21 cellular contexts compared by ENCODE assay signal in genomic region chr14:70394674-70395073, GRCh38. TPM values are rescaled to one million over a fixed set of nuclear protein-coding genes. Genes with fewer than 3 reads are reported as not detected.
"Had no signal": no experiment of that assay in that cellular context is flagged by ENCODE, and none has a peak within 500 bp of the region (broad histone marks: within the 10 kb centered on the region; RNA-seq: fewer than 3 reads in every experiment).

No MANE protein-coding gene starts in this region.

- H3K27ac ChIP-seq: colonic mucosa, esophagus squamous epithelium, gastrocnemius medialis, heart left ventricle, left lung, lower lobe of right lung had no signal

- H3K4me3 Mint-ChIP-seq: dendritic cell treated with granulocyte-macrophage colony-stimulating factor and Interleukin-4, amounts not matched to agents 40 ng/mL and 50 ng/mL, for 4 days; effector memory CD8-positive, alpha-beta T cell; endodermal cell; mesothelial cell of epicardium; naive B cell had no signal

- H3K9me3 Mint-ChIP-seq: dendritic cell treated with granulocyte-macrophage colony-stimulating factor and Interleukin-4, amounts not matched to agents 40 ng/mL and 50 ng/mL, for 4 days; effector memory CD8-positive, alpha-beta T cell had no signal

- H3K4me1 ChIP-seq: colonic mucosa, gastrocnemius medialis, heart left ventricle, left lung, lower lobe of right lung had no signal

- H3K27me3 Mint-ChIP-seq: dendritic cell treated with granulocyte-macrophage colony-stimulating factor and Interleukin-4, amounts not matched to agents 40 ng/mL and 50 ng/mL, for 4 days; effector memory CD8-positive, alpha-beta T cell; naive B cell had no signal

- H3K27ac Mint-ChIP-seq: dendritic cell treated with granulocyte-macrophage colony-stimulating factor and Interleukin-4, amounts not matched to agents 40 ng/mL and 50 ng/mL, for 4 days; effector memory CD8-positive, alpha-beta T cell; endodermal cell; mesothelial cell of epicardium; naive B cell had no signal

- ATAC-seq: effector memory CD8-positive, alpha-beta T cell; gastrocnemius medialis; heart left ventricle; left cardiac atrium; left lung; left ventricle myocardium superior; lower lobe of right lung; mucosa of descending colon had no signal

- H3K4me1 Mint-ChIP-seq: mesothelial cell of epicardium had no signal

- H3K4me3 ChIP-seq: colonic mucosa, esophagus squamous epithelium, gastrocnemius medialis, heart left ventricle, left lung, lower lobe of right lung, mucosa of descending colon had no signal

- H3K9me3 ChIP-seq: colonic mucosa, esophagus squamous epithelium, gastrocnemius medialis, left lung, lower lobe of right lung, mucosa of descending colon had no signal

- H3K36me3 ChIP-seq: colonic mucosa, gastrocnemius medialis had no signal

- DNase-seq: colonic mucosa; cortex of kidney; effector CD8-positive, alpha-beta T cell; effector memory CD8-positive, alpha-beta T cell; endodermal cell; esophagus squamous epithelium; foreskin fibroblast; foreskin melanocyte; gastrocnemius medialis; heart left ventricle; hippocampal formation; left cardiac atrium; left lung; left ventricle myocardium superior; lower lobe of right lung; mesenchymal stem cell; mucosa of descending colon; naive B cell had no signal

RNA-seq across cellular contexts. Expression of gene ADAM21, which starts 57.3 kb away (rescaled TPM):
- total RNA-seq: colonic mucosa, epithelial cell of proximal tubule, esophagus squamous epithelium had no signal
